Comparison of ENCODE assay signal across 11 cellular contexts in the genomic region with DNA sequence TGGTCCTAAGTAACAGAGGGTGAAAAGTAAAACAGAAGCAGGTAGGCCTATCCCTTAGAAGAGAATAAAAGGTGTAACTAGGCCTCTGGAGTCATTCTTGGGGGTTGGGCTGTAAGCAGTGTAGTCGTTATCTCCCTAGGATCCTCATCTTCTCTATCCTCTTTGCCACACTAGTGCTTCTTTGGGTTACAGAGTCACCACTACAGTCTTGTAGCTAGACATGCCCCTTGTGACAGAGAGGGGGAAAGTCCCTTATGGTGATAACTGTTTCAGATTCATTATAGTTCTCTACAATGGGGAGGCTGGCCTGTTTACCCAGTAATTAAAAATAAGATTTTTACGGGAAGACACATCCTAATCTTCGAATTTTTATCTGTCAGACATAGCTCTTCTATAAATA. TPM values are rescaled to one million over a fixed set of nuclear protein-coding genes. Genes with fewer than 3 reads are reported as not detected.
A peak's percentile ranks its signal among the peaks of the same experiment; 100 is the strongest.
DNase-seq lines count a peak whose midpoint lies in the region; ATAC-seq and TF ChIP-seq lines count a peak whose summit lies in the region.
"Had no signal": no experiment of that assay in that cellular context is flagged by ENCODE, and none has a peak within 500 bp of the region (broad histone marks: within the 10 kb centered on the region; RNA-seq: fewer than 3 reads in every experiment).

No MANE protein-coding gene starts in this region.

- TF ChIP-seq CTCF in lower lobe of right lung (IDR thresholded peaks at IDR 0.05): no peak

- intact Hi-C loops in lower lobe of right lung (cut with DNase I): no loop called here

- H3K27ac Mint-ChIP-seq in activated naive CD8-positive, alpha-beta T cell treated with anti-CD3 and anti-CD28 coated beads for 36 hours: peak overlapping the region; percentile 26

- H3K4me3 Mint-ChIP-seq in activated naive CD8-positive, alpha-beta T cell treated with anti-CD3 and anti-CD28 coated beads for 36 hours: no peak overlapping the region
- H3K4me3 Mint-ChIP-seq: natural killer cell had no signal

- H3K4me3 ChIP-seq in lower lobe of right lung: no peak overlapping the region
- H3K4me3 ChIP-seq: adrenal gland had no signal

- peaks cover 16% of the 10 kb centered on the region for H3K36me3 Mint-ChIP-seq in activated naive CD8-positive, alpha-beta T cell treated with anti-CD3 and anti-CD28 coated beads for 36 hours
- H3K36me3 Mint-ChIP-seq: natural killer cell had no signal

- ATAC-seq in GM18508 (IDR thresholded peaks at IDR 0.05; ENCODE audit: insufficient read depth, unreplicated experiment) (peak; percentile 82), GM19452 (IDR thresholded peaks at IDR 0.05; ENCODE audit: unreplicated experiment) (peak; percentile 77), HG03039 (IDR thresholded peaks at IDR 0.05; ENCODE audit: unreplicated experiment) (peak; percentile 87), lower lobe of right lung (no peak)

- H3K27me3 Mint-ChIP-seq in activated naive CD8-positive, alpha-beta T cell treated with anti-CD3 and anti-CD28 coated beads for 36 hours: no peaks in the 10 kb centered on the region

- H3K27me3 ChIP-seq in lower lobe of right lung (ENCODE audit: low read depth): no peaks in the 10 kb centered on the region
- H3K27me3 ChIP-seq: adrenal gland had no signal

- H3K9me3 Mint-ChIP-seq in activated naive CD8-positive, alpha-beta T cell treated with anti-CD3 and anti-CD28 coated beads for 36 hours: no peaks in the 10 kb centered on the region
- H3K9me3 Mint-ChIP-seq: natural killer cell had no signal

- no peak overlapping the region for H3K27ac ChIP-seq in lower lobe of right lung
- H3K27ac ChIP-seq: adrenal gland had no signal

- H3K4me1 ChIP-seq in lower lobe of right lung: no peaks in the 10 kb centered on the region
- H3K4me1 ChIP-seq: adrenal gland had no signal

- peaks cover 57% of the 10 kb centered on the region for H3K36me3 ChIP-seq in lower lobe of right lung

- H3K9me3 ChIP-seq in lower lobe of right lung: no peaks in the 10 kb centered on the region
- H3K9me3 ChIP-seq: adrenal gland had no signal

- peaks cover 22% of the 10 kb centered on the region for H3K4me1 Mint-ChIP-seq in activated naive CD8-positive, alpha-beta T cell treated with anti-CD3 and anti-CD28 coated beads for 36 hours
- H3K4me1 Mint-ChIP-seq: natural killer cell had no signal

- DNase-seq in activated naive CD8-positive, alpha-beta T cell treated with anti-CD3 and anti-CD28 coated beads for 36 hours: no peak
- DNase-seq in lower lobe of right lung: no peak
- DNase-seq in NCI-H345 (lab: John Stamatoyannopoulos, UW): no peak
- DNase-seq in NCI-H345 treated with DMSO at 0.1 percent for 48 hours (lab: John Stamatoyannopoulos, UW; ENCODE audit: unreplicated experiment): no peak
- no peak for DNase-seq in stimulated activated CD4-positive, alpha-beta T cell treated with anti-CD3 and anti-CD28 coated beads, Interleukin-4, amount 100 ng/mL, for 1 hour
- DNase-seq: adrenal gland, natural killer cell, NCI-H1417 treated with DMSO at 0.1 percent for 48 hours had no signal

RNA-seq across cellular contexts. Expression of gene SRP54, which starts 16.4 kb away (rescaled TPM):
- total RNA-seq in activated naive CD8-positive, alpha-beta T cell treated with anti-CD3 and anti-CD28 coated beads for 36 hours: 10 to 100 TPM; 74.4 to 75.3 TPM
- 41.7 TPM for total RNA-seq in lower lobe of right lung

Comparison
In these comparisons a context has a peak if more than half of its experiments do, and no peak if none do; other contexts are left out.
1. ATAC-seq: peak in GM18508 (single experiment), GM19452 (single experiment) and HG03039 (single experiment); none in lower lobe of right lung (0 of 2).